1 cellular context compared by ENCODE assay signal in the genomic region with DNA sequence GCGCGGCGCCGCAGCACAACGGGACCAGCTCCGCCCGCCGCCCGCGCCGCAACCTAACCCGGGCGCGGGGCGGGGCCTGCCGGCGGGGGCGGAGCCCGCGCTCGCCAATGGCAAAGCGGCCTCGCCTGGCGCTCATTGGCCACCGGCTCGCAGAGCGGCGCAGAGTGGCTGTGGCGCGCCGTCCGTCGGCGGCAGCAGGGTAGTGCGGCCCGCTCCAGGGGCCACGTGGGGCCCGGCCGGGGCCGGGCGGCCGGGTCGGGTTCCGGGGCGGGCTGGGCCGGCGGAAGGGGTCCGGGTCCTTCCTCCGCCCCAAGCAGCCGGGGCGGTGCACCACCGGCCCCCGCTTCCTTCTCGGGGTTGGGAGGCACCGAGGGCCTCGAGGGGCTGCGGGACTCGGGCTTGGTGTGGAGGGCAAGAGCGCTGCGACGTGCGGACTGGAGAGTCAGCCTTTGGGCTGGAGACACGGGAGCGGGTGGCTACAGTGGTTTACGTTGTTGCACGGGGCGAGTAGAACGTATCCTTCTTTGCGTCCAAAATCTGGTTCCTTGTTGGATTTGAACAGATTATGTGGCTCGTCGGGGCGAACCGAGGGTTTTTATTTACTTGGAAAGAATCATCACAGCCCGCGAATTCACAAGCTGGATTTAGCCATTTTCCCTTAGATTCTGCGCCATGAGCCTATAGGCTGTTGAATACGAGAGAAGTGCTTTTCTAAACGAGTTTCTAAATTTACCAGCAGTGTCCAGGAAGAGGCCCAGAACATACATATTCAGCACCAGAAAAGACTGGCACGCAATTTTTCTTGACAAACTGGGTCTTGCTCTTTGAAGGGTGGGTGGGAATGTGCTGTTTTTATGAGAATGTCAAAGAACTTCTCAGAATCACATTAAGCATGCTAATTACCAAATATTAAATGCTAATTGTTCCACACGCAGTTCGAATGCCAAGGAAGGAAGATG.
TF ChIP-seq lines count a peak whose summit lies in the region.

A gene (minus strand): TSS at position 29 of the 959 bp plus-strand sequence. CDS start 75 bp downstream, outside the sequence.

TF ChIP-seq in GM12878, 131 proteins besides CTCF, POLR2A, EP300 and RAD21 (continued from another document and continues in another):
- TF ChIP-seq, protein P1, sequence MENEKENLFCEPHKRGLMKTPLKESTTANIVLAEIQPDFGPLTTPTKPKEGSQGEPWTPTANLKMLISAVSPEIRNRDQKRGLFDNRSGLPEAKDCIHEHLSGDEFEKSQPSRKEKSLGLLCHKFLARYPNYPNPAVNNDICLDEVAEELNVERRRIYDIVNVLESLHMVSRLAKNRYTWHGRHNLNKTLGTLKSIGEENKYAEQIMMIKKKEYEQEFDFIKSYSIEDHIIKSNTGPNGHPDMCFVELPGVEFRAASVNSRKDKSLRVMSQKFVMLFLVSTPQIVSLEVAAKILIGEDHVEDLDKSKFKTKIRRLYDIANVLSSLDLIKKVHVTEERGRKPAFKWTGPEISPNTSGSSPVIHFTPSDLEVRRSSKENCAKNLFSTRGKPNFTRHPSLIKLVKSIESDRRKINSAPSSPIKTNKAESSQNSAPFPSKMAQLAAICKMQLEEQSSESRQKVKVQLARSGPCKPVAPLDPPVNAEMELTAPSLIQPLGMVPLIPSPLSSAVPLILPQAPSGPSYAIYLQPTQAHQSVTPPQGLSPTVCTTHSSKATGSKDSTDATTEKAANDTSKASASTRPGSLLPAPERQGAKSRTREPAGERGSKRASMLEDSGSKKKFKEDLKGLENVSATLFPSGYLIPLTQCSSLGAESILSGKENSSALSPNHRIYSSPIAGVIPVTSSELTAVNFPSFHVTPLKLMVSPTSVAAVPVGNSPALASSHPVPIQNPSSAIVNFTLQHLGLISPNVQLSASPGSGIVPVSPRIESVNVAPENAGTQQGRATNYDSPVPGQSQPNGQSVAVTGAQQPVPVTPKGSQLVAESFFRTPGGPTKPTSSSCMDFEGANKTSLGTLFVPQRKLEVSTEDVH (IDR thresholded peaks at IDR 0.05; ENCODE audit: low read depth, partially characterized antibody): no peak
- TF ChIP-seq YBX1 (IDR thresholded peaks at IDR 0.05): no peak
- 0 out of 2 replicates have a peak, but pooled peaks have one; percentile 33 for TF ChIP-seq STAT1 (conservative IDR thresholded peaks at IDR 0.05)
- no peak for TF ChIP-seq PAX8 (IDR thresholded peaks at IDR 0.05)
- TF ChIP-seq, protein P2, sequence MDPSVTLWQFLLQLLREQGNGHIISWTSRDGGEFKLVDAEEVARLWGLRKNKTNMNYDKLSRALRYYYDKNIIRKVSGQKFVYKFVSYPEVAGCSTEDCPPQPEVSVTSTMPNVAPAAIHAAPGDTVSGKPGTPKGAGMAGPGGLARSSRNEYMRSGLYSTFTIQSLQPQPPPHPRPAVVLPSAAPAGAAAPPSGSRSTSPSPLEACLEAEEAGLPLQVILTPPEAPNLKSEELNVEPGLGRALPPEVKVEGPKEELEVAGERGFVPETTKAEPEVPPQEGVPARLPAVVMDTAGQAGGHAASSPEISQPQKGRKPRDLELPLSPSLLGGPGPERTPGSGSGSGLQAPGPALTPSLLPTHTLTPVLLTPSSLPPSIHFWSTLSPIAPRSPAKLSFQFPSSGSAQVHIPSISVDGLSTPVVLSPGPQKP (IDR thresholded peaks at IDR 0.05; ENCODE audit: low read depth, low read length): no peak
- peak; percentile 42 for TF ChIP-seq FOS (IDR thresholded peaks at IDR 0.05; ENCODE audit: borderline replicate concordance, extremely low read depth, insufficient read length)
- TF ChIP-seq GABPA (IDR thresholded peaks at IDR 0.05; ENCODE audit: low read depth): peak; percentile 73
- TF ChIP-seq, protein P3, sequence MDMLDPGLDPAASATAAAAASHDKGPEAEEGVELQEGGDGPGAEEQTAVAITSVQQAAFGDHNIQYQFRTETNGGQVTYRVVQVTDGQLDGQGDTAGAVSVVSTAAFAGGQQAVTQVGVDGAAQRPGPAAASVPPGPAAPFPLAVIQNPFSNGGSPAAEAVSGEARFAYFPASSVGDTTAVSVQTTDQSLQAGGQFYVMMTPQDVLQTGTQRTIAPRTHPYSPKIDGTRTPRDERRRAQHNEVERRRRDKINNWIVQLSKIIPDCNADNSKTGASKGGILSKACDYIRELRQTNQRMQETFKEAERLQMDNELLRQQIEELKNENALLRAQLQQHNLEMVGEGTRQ (IDR thresholded peaks at IDR 0.05; ENCODE audit: borderline replicate concordance, low read depth, low read length): peak; percentile 53
- no peak for TF ChIP-seq EZH2 (IDR thresholded peaks at IDR 0.05; ENCODE audit: borderline replicate concordance, control insufficient read depth, low read depth, low read length)
- TF ChIP-seq CHD4 (IDR thresholded peaks at IDR 0.05): no peak
- TF ChIP-seq, protein P4, sequence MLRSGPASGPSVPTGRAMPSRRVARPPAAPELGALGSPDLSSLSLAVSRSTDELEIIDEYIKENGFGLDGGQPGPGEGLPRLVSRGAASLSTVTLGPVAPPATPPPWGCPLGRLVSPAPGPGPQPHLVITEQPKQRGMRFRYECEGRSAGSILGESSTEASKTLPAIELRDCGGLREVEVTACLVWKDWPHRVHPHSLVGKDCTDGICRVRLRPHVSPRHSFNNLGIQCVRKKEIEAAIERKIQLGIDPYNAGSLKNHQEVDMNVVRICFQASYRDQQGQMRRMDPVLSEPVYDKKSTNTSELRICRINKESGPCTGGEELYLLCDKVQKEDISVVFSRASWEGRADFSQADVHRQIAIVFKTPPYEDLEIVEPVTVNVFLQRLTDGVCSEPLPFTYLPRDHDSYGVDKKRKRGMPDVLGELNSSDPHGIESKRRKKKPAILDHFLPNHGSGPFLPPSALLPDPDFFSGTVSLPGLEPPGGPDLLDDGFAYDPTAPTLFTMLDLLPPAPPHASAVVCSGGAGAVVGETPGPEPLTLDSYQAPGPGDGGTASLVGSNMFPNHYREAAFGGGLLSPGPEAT (IDR thresholded peaks at IDR 0.05; ENCODE audit: low read depth): no peak
- TF ChIP-seq CEBPB (IDR thresholded peaks at IDR 0.05; ENCODE audit: borderline replicate concordance in 1 of 2, low read depth in 2 of 2, low read length in 2 of 2): no peak
- peak; percentile 66 for TF ChIP-seq NR2C1 (IDR thresholded peaks at IDR 0.05)
- TF ChIP-seq SMAD1 (IDR thresholded peaks at IDR 0.05; ENCODE audit: low read depth, partially characterized antibody): no peak
- TF ChIP-seq HDAC6 (IDR thresholded peaks at IDR 0.05; ENCODE audit: unreplicated experiment): no peak
- TF ChIP-seq KLF5 (IDR thresholded peaks at IDR 0.05; ENCODE audit: partially characterized antibody): no peak
- no peak for TF ChIP-seq HDAC2 (IDR thresholded peaks at IDR 0.05)
- no peak for TF ChIP-seq TCF12 (IDR thresholded peaks at IDR 0.05; ENCODE audit: low read depth, low read length)
- no peak for TF ChIP-seq TCF7 (IDR thresholded peaks at IDR 0.05; ENCODE audit: borderline replicate concordance)
- TF ChIP-seq BRCA1 (IDR thresholded peaks at IDR 0.05; ENCODE audit: low read depth, low read length): no peak
- TF ChIP-seq MTA3 (IDR thresholded peaks at IDR 0.05; ENCODE audit: borderline replicate concordance, low read length): no peak
- no peak for TF ChIP-seq ZNF274 (IDR thresholded peaks at IDR 0.05; ENCODE audit: insufficient read depth, insufficient read length)
- no peak for TF ChIP-seq NBN (IDR thresholded peaks at IDR 0.05)
- TF ChIP-seq BCL11A (IDR thresholded peaks at IDR 0.05; ENCODE audit: low read depth, low read length): no peak
- TF ChIP-seq ZNF24 (IDR thresholded peaks at IDR 0.05): no peak
- TF ChIP-seq, protein P5, sequence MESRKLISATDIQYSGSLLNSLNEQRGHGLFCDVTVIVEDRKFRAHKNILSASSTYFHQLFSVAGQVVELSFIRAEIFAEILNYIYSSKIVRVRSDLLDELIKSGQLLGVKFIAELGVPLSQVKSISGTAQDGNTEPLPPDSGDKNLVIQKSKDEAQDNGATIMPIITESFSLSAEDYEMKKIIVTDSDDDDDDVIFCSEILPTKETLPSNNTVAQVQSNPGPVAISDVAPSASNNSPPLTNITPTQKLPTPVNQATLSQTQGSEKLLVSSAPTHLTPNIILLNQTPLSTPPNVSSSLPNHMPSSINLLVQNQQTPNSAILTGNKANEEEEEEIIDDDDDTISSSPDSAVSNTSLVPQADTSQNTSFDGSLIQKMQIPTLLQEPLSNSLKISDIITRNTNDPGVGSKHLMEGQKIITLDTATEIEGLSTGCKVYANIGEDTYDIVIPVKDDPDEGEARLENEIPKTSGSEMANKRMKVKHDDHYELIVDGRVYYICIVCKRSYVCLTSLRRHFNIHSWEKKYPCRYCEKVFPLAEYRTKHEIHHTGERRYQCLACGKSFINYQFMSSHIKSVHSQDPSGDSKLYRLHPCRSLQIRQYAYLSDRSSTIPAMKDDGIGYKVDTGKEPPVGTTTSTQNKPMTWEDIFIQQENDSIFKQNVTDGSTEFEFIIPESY (IDR thresholded peaks at IDR 0.05): no peak
- no peak for TF ChIP-seq STAT3 (IDR thresholded peaks at IDR 0.05; ENCODE audit: low read depth, low read length)
- no peak for TF ChIP-seq RBBP5 (conservative IDR thresholded peaks at IDR 0.05)
- no peak for TF ChIP-seq SREBF1 (IDR thresholded peaks at IDR 0.05; ENCODE audit: low read length)
- no peak for TF ChIP-seq SMAD5 (IDR thresholded peaks at IDR 0.05; ENCODE audit: low read depth)
- TF ChIP-seq SMC3 (IDR thresholded peaks at IDR 0.05; ENCODE audit: borderline replicate concordance, low read length): no peak
- TF ChIP-seq, protein P6, sequence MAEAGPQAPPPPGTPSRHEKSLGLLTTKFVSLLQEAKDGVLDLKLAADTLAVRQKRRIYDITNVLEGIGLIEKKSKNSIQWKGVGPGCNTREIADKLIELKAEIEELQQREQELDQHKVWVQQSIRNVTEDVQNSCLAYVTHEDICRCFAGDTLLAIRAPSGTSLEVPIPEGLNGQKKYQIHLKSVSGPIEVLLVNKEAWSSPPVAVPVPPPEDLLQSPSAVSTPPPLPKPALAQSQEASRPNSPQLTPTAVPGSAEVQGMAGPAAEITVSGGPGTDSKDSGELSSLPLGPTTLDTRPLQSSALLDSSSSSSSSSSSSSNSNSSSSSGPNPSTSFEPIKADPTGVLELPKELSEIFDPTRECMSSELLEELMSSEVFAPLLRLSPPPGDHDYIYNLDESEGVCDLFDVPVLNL (IDR thresholded peaks at IDR 0.05; ENCODE audit: low read depth, low read length): no peak
- TF ChIP-seq, protein P7, sequence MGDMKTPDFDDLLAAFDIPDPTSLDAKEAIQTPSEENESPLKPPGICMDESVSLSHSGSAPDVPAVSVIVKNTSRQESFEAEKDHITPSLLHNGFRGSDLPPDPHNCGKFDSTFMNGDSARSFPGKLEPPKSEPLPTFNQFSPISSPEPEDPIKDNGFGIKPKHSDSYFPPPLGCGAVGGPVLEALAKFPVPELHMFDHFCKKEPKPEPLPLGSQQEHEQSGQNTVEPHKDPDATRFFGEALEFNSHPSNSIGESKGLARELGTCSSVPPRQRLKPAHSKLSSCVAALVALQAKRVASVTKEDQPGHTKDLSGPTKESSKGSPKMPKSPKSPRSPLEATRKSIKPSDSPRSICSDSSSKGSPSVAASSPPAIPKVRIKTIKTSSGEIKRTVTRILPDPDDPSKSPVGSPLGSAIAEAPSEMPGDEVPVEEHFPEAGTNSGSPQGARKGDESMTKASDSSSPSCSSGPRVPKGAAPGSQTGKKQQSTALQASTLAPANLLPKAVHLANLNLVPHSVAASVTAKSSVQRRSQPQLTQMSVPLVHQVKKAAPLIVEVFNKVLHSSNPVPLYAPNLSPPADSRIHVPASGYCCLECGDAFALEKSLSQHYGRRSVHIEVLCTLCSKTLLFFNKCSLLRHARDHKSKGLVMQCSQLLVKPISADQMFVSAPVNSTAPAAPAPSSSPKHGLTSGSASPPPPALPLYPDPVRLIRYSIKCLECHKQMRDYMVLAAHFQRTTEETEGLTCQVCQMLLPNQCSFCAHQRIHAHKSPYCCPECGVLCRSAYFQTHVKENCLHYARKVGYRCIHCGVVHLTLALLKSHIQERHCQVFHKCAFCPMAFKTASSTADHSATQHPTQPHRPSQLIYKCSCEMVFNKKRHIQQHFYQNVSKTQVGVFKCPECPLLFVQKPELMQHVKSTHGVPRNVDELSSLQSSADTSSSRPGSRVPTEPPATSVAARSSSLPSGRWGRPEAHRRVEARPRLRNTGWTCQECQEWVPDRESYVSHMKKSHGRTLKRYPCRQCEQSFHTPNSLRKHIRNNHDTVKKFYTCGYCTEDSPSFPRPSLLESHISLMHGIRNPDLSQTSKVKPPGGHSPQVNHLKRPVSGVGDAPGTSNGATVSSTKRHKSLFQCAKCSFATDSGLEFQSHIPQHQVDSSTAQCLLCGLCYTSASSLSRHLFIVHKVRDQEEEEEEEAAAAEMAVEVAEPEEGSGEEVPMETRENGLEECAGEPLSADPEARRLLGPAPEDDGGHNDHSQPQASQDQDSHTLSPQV (IDR thresholded peaks at IDR 0.05): no peak
- no peak for TF ChIP-seq CREM (IDR thresholded peaks at IDR 0.05; ENCODE audit: low read depth)
- no peak for TF ChIP-seq NRF1 (conservative IDR thresholded peaks at IDR 0.05; ENCODE audit: low read depth, low read length)
- TF ChIP-seq, protein P8, sequence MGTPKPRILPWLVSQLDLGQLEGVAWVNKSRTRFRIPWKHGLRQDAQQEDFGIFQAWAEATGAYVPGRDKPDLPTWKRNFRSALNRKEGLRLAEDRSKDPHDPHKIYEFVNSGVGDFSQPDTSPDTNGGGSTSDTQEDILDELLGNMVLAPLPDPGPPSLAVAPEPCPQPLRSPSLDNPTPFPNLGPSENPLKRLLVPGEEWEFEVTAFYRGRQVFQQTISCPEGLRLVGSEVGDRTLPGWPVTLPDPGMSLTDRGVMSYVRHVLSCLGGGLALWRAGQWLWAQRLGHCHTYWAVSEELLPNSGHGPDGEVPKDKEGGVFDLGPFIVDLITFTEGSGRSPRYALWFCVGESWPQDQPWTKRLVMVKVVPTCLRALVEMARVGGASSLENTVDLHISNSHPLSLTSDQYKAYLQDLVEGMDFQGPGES (IDR thresholded peaks at IDR 0.05): peak; percentile 71
- no peak for TF ChIP-seq NFYA (IDR thresholded peaks at IDR 0.05; ENCODE audit: borderline replicate concordance, low read depth, low read length)
- TF ChIP-seq PAX5 (IDR thresholded peaks at IDR 0.05; ENCODE audit: borderline replicate concordance, low read depth, low read length): no peak
- TF ChIP-seq RUNX3 (IDR thresholded peaks at IDR 0.05; ENCODE audit: low read length): no peak
- peak; percentile 32; the same call in 1 of the 2 replicates for TF ChIP-seq DPF2 (IDR thresholded peaks at IDR 0.05)
- TF ChIP-seq KDM1A (IDR thresholded peaks at IDR 0.05; ENCODE audit: borderline replicate concordance): no peak
- no peak for TF ChIP-seq MEF2A (IDR thresholded peaks at IDR 0.05; ENCODE audit: insufficient read depth, low read depth, low read length)
- TF ChIP-seq, protein P9, sequence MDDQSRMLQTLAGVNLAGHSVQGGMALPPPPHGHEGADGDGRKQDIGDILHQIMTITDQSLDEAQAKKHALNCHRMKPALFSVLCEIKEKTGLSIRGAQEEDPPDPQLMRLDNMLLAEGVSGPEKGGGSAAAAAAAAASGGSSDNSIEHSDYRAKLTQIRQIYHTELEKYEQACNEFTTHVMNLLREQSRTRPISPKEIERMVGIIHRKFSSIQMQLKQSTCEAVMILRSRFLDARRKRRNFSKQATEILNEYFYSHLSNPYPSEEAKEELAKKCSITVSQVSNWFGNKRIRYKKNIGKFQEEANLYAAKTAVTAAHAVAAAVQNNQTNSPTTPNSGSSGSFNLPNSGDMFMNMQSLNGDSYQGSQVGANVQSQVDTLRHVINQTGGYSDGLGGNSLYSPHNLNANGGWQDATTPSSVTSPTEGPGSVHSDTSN (IDR thresholded peaks at IDR 0.05; ENCODE audit: insufficient replicate concordance, low read depth, low read length): peak; percentile 82
- TF ChIP-seq KAT2A (conservative IDR thresholded peaks at IDR 0.05; ENCODE audit: control insufficient read depth, low read depth, low read length): no peak
- TF ChIP-seq CHD1 (IDR thresholded peaks at IDR 0.05; ENCODE audit: low read depth, low read length): no peak
